ENCODE assay signal across 32 cellular contexts in the genomic region with DNA sequence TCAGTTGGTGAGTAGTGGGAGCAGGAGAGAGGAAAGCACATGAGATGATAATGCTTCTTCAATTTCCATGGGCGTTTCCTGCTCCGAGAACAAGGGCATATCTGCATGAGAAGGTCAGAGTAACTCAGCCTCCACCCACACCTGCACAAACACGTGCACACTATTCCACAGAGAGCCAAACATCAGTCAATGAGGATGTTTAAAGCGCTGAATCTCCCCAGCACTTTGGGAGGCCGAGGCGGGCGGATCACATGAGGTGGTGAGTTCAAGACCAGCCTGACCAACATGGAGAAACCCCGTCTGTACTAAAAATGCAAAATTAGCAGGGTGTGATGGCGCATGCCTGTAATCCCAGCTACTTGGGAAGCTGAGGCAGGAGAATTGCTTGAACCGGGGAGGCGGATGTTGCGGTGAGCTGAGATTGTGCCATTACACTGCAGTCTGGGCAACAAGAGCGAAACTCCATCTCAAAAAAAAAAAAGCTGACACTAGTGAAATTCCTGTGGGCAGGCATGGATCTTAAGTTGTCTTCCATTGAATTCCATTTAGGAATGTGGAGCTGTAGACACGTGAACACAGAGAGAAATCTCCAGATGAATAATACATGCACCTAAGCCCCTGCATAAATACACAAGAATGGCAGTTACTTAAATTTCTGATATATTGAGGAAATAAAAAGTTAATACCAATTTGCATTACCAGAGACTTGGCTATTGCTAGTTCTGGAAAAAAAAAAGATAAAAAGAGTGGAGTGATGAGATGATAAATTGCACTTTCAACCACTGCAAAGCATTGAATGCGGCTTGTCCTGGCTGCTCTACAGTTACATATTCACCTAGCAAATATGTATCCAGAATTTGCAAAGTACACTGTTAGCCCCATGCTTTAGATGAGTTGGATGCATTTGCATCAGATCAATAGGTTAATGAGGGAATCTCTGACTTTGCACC.
DNase-seq lines count a peak whose midpoint lies in the region; ATAC-seq and TF ChIP-seq lines count a peak whose summit lies in the region.
"Had no signal": no experiment of that assay in that cellular context is flagged by ENCODE, and none has a peak within 500 bp of the region (broad histone marks: within the 10 kb centered on the region; RNA-seq: fewer than 3 reads in every experiment).

No MANE protein-coding gene starts in this region.

- peaks cover 9% of the 10 kb centered on the region for H3K4me1 Mint-ChIP-seq in neural progenitor cell
- peaks cover 5% of the 10 kb centered on the region for H3K4me1 Mint-ChIP-seq in activated T-cell treated with anti-CD3 and anti-CD28 coated beads, Interleukin-2, amount 50 U/mL, for 24 hours (ENCODE audit: low read depth)
- H3K4me1 Mint-ChIP-seq: activated T-helper 17 cell treated with anti-CD3 and anti-CD28 coated beads, Interleukin-2, amount 50 U/mL, for 72 hours had no signal

- no peak overlapping the region for H3K4me3 Mint-ChIP-seq in neural progenitor cell
- H3K4me3 Mint-ChIP-seq in activated T-cell treated with anti-CD3 and anti-CD28 coated beads, Interleukin-2, amount 50 U/mL, for 24 hours = no peak overlapping the region
- H3K4me3 Mint-ChIP-seq: activated CD4-positive, alpha-beta memory T cell treated with anti-CD3 and anti-CD28 coated beads, Interleukin-2, amount 10 ng/mL, durations not matched to agents 7 days and 5 days; activated T-helper 17 cell treated with anti-CD3 and anti-CD28 coated beads, Interleukin-2, amount 50 U/mL, for 72 hours; stimulated activated naive CD8-positive, alpha-beta T cell treated with anti-CD3 and anti-CD28 coated beads, Interleukin-15, amount 100 ng/mL, for 72 hours; T-helper 1 cell treated with Interleukin-12 subunit alpha and Interleukin-12 subunit beta and Interleukin-4 antibody, amounts not matched to agents 30 μg/mL and 1 μg/mL, for 36 hours had no signal

- H3K27me3 Mint-ChIP-seq in neural progenitor cell (ENCODE audit: insufficient read depth, low read depth) = peaks cover 11% of the 10 kb centered on the region
- peaks cover 32% of the 10 kb centered on the region for H3K27me3 Mint-ChIP-seq in activated T-cell treated with anti-CD3 and anti-CD28 coated beads, Interleukin-2, amount 50 U/mL, for 24 hours

- no peaks in the 10 kb centered on the region for H3K36me3 ChIP-seq in neural progenitor cell
- H3K36me3 ChIP-seq: left ventricle myocardium inferior, tibial artery had no signal

- H3K36me3 Mint-ChIP-seq in neural progenitor cell = no peaks in the 10 kb centered on the region
- H3K36me3 Mint-ChIP-seq in activated T-cell treated with anti-CD3 and anti-CD28 coated beads, Interleukin-2, amount 50 U/mL, for 24 hours (ENCODE audit: low read depth) = no peaks in the 10 kb centered on the region

- no peak for TF ChIP-seq CTCF in neural progenitor cell (IDR thresholded peaks at IDR 0.05)

- no peak overlapping the region for H3K4me2 ChIP-seq in neural progenitor cell

- no peaks in the 10 kb centered on the region for H4K20me1 ChIP-seq in neural progenitor cell (ENCODE audit: low read depth)

- peaks cover 10% of the 10 kb centered on the region for H3F3A ChIP-seq in neural progenitor cell (ENCODE audit: low read depth)

- no peak overlapping the region for H3K27ac ChIP-seq in neural progenitor cell
- H3K27ac ChIP-seq: left ventricle myocardium inferior, psoas muscle, SK-N-MC, tibial artery had no signal

- H3K9me3 Mint-ChIP-seq in neural progenitor cell = peaks cover 6% of the 10 kb centered on the region
- peaks cover under 1% of the 10 kb centered on the region for H3K9me3 Mint-ChIP-seq in activated T-cell treated with anti-CD3 and anti-CD28 coated beads, Interleukin-2, amount 50 U/mL, for 24 hours
- H3K9me3 Mint-ChIP-seq: activated CD4-positive, alpha-beta memory T cell treated with anti-CD3 and anti-CD28 coated beads, Interleukin-2, amount 10 ng/mL, durations not matched to agents 7 days and 5 days; activated T-helper 17 cell treated with anti-CD3 and anti-CD28 coated beads, Interleukin-2, amount 50 U/mL, for 72 hours; T-helper 1 cell treated with Interleukin-12 subunit alpha and Interleukin-12 subunit beta and Interleukin-4 antibody, amounts not matched to agents 30 μg/mL and 1 μg/mL, for 36 hours had no signal

- peak overlapping the region; percentile 39 for H3K27ac Mint-ChIP-seq in neural progenitor cell
- no peak overlapping the region for H3K27ac Mint-ChIP-seq in activated T-cell treated with anti-CD3 and anti-CD28 coated beads, Interleukin-2, amount 50 U/mL, for 24 hours
- H3K27ac Mint-ChIP-seq: activated CD4-positive, alpha-beta memory T cell treated with anti-CD3 and anti-CD28 coated beads, Interleukin-2, amount 10 ng/mL, durations not matched to agents 7 days and 5 days; activated T-helper 17 cell treated with anti-CD3 and anti-CD28 coated beads, Interleukin-2, amount 50 U/mL, for 72 hours; naive B cell; stimulated activated naive CD8-positive, alpha-beta T cell treated with anti-CD3 and anti-CD28 coated beads, Interleukin-15, amount 100 ng/mL, for 72 hours; T-helper 1 cell treated with Interleukin-12 subunit alpha and Interleukin-12 subunit beta and Interleukin-4 antibody, amounts not matched to agents 30 μg/mL and 1 μg/mL, for 36 hours had no signal

- H3K9ac ChIP-seq in neural progenitor cell = no peak overlapping the region

- no peak overlapping the region for H3K4me3 ChIP-seq in neural progenitor cell
- H3K4me3 ChIP-seq: left ventricle myocardium inferior, psoas muscle, SK-N-MC, skin epidermis, tibial artery had no signal

- H3K9me3 ChIP-seq in neural progenitor cell (ENCODE audit: low read depth) = no peaks in the 10 kb centered on the region
- H3K9me3 ChIP-seq: psoas muscle, tibial artery had no signal

- no peak for ATAC-seq in HG02623 (IDR thresholded peaks at IDR 0.05; ENCODE audit: unreplicated experiment)
- ATAC-seq: activated CD4-positive, CD25-positive, alpha-beta regulatory T cell treated with anti-CD3 and anti-CD28 coated beads, Interleukin-2, amount 50 U/mL, for 24 hours; activated T-helper 17 cell treated with anti-CD3 and anti-CD28 coated beads, Interleukin-2, amount 50 U/mL, for 72 hours; psoas muscle; stimulated activated naive CD8-positive, alpha-beta T cell treated with anti-CD3 and anti-CD28 coated beads, Interleukin-15, amount 100 ng/mL, for 72 hours had no signal

- no peak overlapping the region for H2AFZ ChIP-seq in neural progenitor cell (replicated peaks)

- no peaks in the 10 kb centered on the region for H3K27me3 ChIP-seq in neural progenitor cell
- H3K27me3 ChIP-seq: tibial artery had no signal

- H3K4me1 ChIP-seq in neural progenitor cell = no peaks in the 10 kb centered on the region
- H3K4me1 ChIP-seq: psoas muscle had no signal

- peak; percentile 70 for DNase-seq in AG08395 (ENCODE audit: low spot score)
- DNase-seq in GM04504 (ENCODE audit: low read depth) = peak; percentile 86
- DNase-seq in astrocyte of the hippocampus (ENCODE audit: low read depth, low spot score) = peak; percentile 51
- DNase-seq in neural progenitor cell (ENCODE audit: low spot score) = no peak
- DNase-seq in foreskin melanocyte = no peak
- no peak for DNase-seq in activated T-cell treated with anti-CD3 and anti-CD28 coated beads, Interleukin-2, amount 50 U/mL, for 24 hours
- DNase-seq: ACHN; activated CD4-positive, alpha-beta memory T cell treated with anti-CD3 and anti-CD28 coated beads, Interleukin-2, amount 10 ng/mL, durations not matched to agents 7 days and 5 days; activated CD8-positive, alpha-beta memory T cell treated with anti-CD3 and anti-CD28 coated beads, Interleukin-2, amount 50 U/mL, for 48 hours; activated naive CD4-positive, alpha-beta T cell treated with anti-CD3 and anti-CD28 coated beads, Interleukin-2, amount 50 U/mL, for 16 hours; C1 segment of cervical spinal cord; caudate nucleus; COR-L47; dermis blood vessel endothelial cell; DMS79; GOT3; left ventricle myocardium inferior; naive B cell; NCI-H1105; NCI-H1930; NCI-H345; nucleus accumbens; psoas muscle; stimulated activated CD8-positive, alpha-beta memory T cell treated with anti-CD3 and anti-CD28 coated beads, Interleukin-4, amount 100 ng/mL, for 48 hours; stimulated activated naive CD8-positive, alpha-beta T cell treated with anti-CD3 and anti-CD28 coated beads, Interleukin-15, amount 100 ng/mL, for 72 hours; tibial artery had no signal

- no peaks in the 10 kb centered on the region for H3K79me2 ChIP-seq in neural progenitor cell (ENCODE audit: low read depth)

Comparison
In these comparisons a context has a peak if more than half of its experiments do, and no peak if none do; other contexts are left out.
1. DNase-seq: peak in AG08395 (single experiment), GM04504 (single experiment) and astrocyte of the hippocampus (single experiment); none in neural progenitor cell (single experiment), foreskin melanocyte (single experiment) and activated T-cell treated with anti-CD3 and anti-CD28 coated beads, Interleukin-2, amount 50 U/mL, for 24 hours (single experiment).